In the genomic region with DNA sequence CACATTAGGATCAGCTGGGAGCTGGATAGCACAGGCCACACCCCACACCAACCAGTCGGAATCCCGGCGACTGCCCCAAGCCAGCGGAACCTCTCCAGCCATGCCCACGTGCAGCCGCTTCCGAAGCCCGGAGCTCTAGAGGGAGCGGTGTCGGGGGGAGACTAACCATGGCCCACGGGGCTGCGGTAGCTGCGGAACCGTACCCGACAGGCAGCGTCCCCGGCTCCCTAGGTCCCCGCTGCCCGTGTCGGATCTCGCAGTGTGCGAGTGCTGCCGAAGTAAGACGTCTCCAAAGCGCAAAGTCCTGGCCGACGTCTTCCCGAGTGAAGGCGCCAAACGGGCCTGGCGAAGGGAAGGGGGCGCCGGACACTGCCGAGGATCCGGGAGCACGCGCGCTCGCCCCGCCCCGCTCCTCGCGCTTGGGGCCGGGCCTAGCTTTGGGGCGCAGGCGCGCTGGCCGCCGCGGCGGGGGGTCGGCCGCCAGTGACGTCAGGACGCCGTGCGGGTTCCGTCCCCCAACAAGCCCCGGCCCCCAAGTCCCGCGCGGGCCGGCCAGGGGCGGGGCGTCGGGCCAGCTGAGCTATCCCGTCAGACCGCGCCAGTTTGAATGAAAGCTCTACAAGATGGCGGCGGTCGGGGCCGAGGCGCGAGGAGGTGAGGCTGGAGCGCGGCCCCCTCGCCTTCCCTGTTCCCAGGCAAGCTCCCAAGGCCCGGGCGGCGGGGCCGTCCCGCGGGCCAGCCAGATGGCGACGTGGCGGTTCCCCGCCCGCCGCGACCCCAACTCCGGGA, we compare ENCODE assay signal across 8 cellular contexts. TPM values are rescaled to one million over a fixed set of nuclear protein-coding genes. Genes with fewer than 3 reads are reported as not detected.
DNase-seq lines count a peak whose midpoint lies in the region; ATAC-seq, FAIRE-seq and TF ChIP-seq lines count a peak whose summit lies in the region.

A gene with protein sequence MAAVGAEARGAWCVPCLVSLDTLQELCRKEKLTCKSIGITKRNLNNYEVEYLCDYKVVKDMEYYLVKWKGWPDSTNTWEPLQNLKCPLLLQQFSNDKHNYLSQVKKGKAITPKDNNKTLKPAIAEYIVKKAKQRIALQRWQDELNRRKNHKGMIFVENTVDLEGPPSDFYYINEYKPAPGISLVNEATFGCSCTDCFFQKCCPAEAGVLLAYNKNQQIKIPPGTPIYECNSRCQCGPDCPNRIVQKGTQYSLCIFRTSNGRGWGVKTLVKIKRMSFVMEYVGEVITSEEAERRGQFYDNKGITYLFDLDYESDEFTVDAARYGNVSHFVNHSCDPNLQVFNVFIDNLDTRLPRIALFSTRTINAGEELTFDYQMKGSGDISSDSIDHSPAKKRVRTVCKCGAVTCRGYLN (plus strand): TSS at position 601 of the 789 bp plus-strand sequence. CDS start 23 bp downstream, at position 624.

- H3K9me2 ChIP-seq in GM23248 (ENCODE audit: insufficient read depth) (no peaks in the 10 kb centered on the region), Karpas-422 (replicated peaks; ENCODE audit: insufficient read depth, low read length) (no peaks in the 10 kb centered on the region)

- H3K4me2 ChIP-seq in DND-41 (ENCODE audit: insufficient read depth, low read length) (peak within 1 kb of the TSS; percentile 82), GM23248 (ENCODE audit: unreplicated experiment) (peak within 1 kb of the TSS; percentile 98), Karpas-422 (ENCODE audit: low read depth, low read length, poor library complexity, severe bottlenecking) (peak within 1 kb of the TSS; percentile 97)

- H3K27ac ChIP-seq in DND-41 (ENCODE audit: low read length): peak within 1 kb of the TSS; percentile 85
- H3K27ac ChIP-seq in GM23248: peak within 1 kb of the TSS; percentile 84
- H3K27ac ChIP-seq in Karpas-422 (ENCODE audit: low read length): peak within 1 kb of the TSS; percentile 75
- H3K27ac ChIP-seq in esophagus muscularis mucosa (replicated peaks in 1 of 4): peak within 1 kb of the TSS; percentile 90 to 98 (median 94)

- H3K9me3 ChIP-seq in DND-41 (ENCODE audit: insufficient read depth, low read length, severe bottlenecking) (no peaks in the 10 kb centered on the region), GM23248 (ENCODE audit: low read depth) (no peaks in the 10 kb centered on the region), Karpas-422 (ENCODE audit: low read length) (no peaks in the 10 kb centered on the region), esophagus muscularis mucosa (no peaks in the 10 kb centered on the region)

- TF ChIP-seq EP300 in esophagus muscularis mucosa (IDR thresholded peaks at IDR 0.05): no peak

- peak within 1 kb of the TSS; percentile 99 for H3K9ac ChIP-seq in DND-41 (ENCODE audit: low read depth, low read length)
- H3K9ac ChIP-seq in GM23248: peak within 1 kb of the TSS; percentile 89
- peak within 1 kb of the TSS; percentile 86 for H3K9ac ChIP-seq in Karpas-422 (ENCODE audit: low read length)

- TF ChIP-seq CTCF in DND-41 (IDR thresholded peaks at IDR 0.05; ENCODE audit: borderline replicate concordance, extremely low read depth, low read length, poor library complexity, severe bottlenecking) (no peak), esophagus muscularis mucosa (IDR thresholded peaks at IDR 0.05) (peak in 1 of 3 experiments; percentile 13)

- H4K20me1 ChIP-seq in DND-41 (ENCODE audit: insufficient read depth, low read length): peaks cover 14% of the 10 kb centered on the region; the same call in 1 of the 2 replicates
- no peaks in the 10 kb centered on the region for H4K20me1 ChIP-seq in GM23248 (ENCODE audit: insufficient read depth)
- no peaks in the 10 kb centered on the region for H4K20me1 ChIP-seq in Karpas-422 (ENCODE audit: insufficient read depth, low read depth, low read length)

- H3K4me1 ChIP-seq in DND-41 (ENCODE audit: insufficient read depth, low read length) (peaks cover 45% of the 10 kb centered on the region), GM23248 (ENCODE audit: insufficient read depth) (peaks cover 26% of the 10 kb centered on the region), Karpas-422 (ENCODE audit: low read length) (peaks cover 36% of the 10 kb centered on the region), esophagus muscularis mucosa (peaks cover 19 to 34% (median 27%) of the 10 kb centered on the region in 4 donors)

- H3K36me3 Mint-ChIP-seq in activated T-cell treated with anti-CD3 and anti-CD28 coated beads, Interleukin-2, amount 50 U/mL, for 72 hours (ENCODE audit: insufficient read depth in 2 of 2): peaks cover 5 to 6% of the 10 kb centered on the region in 2 donors

- ATAC-seq in DND-41 (ENCODE audit: insufficient read depth, low read depth): peak; percentile 85
- peak; percentile 95 to 96 for ATAC-seq in activated T-cell treated with anti-CD3 and anti-CD28 coated beads, Interleukin-2, amount 50 U/mL, for 72 hours (replicated peaks in 1 of 2)

- H3K36me3 ChIP-seq in DND-41 (ENCODE audit: insufficient read depth, low read length) (peaks cover 9% of the 10 kb centered on the region), GM23248 (ENCODE audit: low read depth) (no peaks in the 10 kb centered on the region), Karpas-422 (ENCODE audit: insufficient read depth, low read length) (peaks cover 11% of the 10 kb centered on the region; the same call in 1 of the 2 replicates), esophagus muscularis mucosa (no peaks in the 10 kb centered on the region)

- 1 to 2% methylated on average over 42 to 55 of the region's 92 CpGs for WGBS in GM23248 (ENCODE audit: low coverage in 1 of 2, low lambda C conversion rate in 2 of 2, missing lambda C conversion rate in 2 of 2), 2 experiments
- WGBS in esophagus muscularis mucosa: 0% methylated on average over 7 of the region's 92 CpGs

- H3K4me1 Mint-ChIP-seq in activated T-cell treated with anti-CD3 and anti-CD28 coated beads, Interleukin-2, amount 50 U/mL, for 72 hours (ENCODE audit: low read depth): peaks cover 48% of the 10 kb centered on the region

- H3K79me2 ChIP-seq in DND-41 (ENCODE audit: insufficient read depth, low read length) (peaks cover 69% of the 10 kb centered on the region), GM23248 (ENCODE audit: insufficient read depth) (peaks cover 68% of the 10 kb centered on the region), Karpas-422 (ENCODE audit: low read length) (peaks cover 85% of the 10 kb centered on the region)

- in situ Hi-C loops in GM23248 (cut with MboI): no loop called here

- H3K4me3 Mint-ChIP-seq in activated T-cell treated with anti-CD3 and anti-CD28 coated beads, Interleukin-2, amount 50 U/mL, for 72 hours: peak within 1 kb of the TSS; percentile 96

- H3K27ac Mint-ChIP-seq in activated T-cell treated with anti-CD3 and anti-CD28 coated beads, Interleukin-2, amount 50 U/mL, for 72 hours: peak within 1 kb of the TSS; percentile 63

- intact Hi-C loops in esophagus muscularis mucosa (cut with DNase I): loop anchor here (5.0 to 10.0 kb wide), 3 partner anchors 41 to 286 kb away; a partner anchor contains a TSS

- no peaks in the 10 kb centered on the region for H3K9me3 Mint-ChIP-seq in activated T-cell treated with anti-CD3 and anti-CD28 coated beads, Interleukin-2, amount 50 U/mL, for 72 hours

- peak within 1 kb of the TSS; percentile 90 for H2AFZ ChIP-seq in DND-41 (ENCODE audit: low read depth, low read length)
- H2AFZ ChIP-seq in GM23248: peak within 1 kb of the TSS; percentile 89
- peak within 1 kb of the TSS; percentile 55; the same call in 1 of the 2 replicates for H2AFZ ChIP-seq in Karpas-422 (ENCODE audit: low read length)

- H3K27me3 Mint-ChIP-seq in activated T-cell treated with anti-CD3 and anti-CD28 coated beads, Interleukin-2, amount 50 U/mL, for 72 hours (ENCODE audit: low read depth): no peaks in the 10 kb centered on the region

- H3K27me3 ChIP-seq in DND-41 (ENCODE audit: insufficient read depth, low read length, poor library complexity) (no peaks in the 10 kb centered on the region), GM23248 (replicated peaks; ENCODE audit: insufficient read depth) (no peaks in the 10 kb centered on the region), Karpas-422 (ENCODE audit: low read length) (no peaks in the 10 kb centered on the region), esophagus muscularis mucosa (no peaks in the 10 kb centered on the region)

- FAIRE-seq in RCC 7860 (lab: Jason Lieb, UNC): no peak

- peak; percentile 71 for TF ChIP-seq POLR2A in esophagus muscularis mucosa (IDR thresholded peaks at IDR 0.05; ENCODE audit: low read depth)

- DNase-seq in DND-41: peak; percentile 94
- peak; percentile 99 for DNase-seq in GM23248
- DNase-seq in Karpas-422: peak; percentile 98
- peak; percentile 85 for DNase-seq in RCC 7860 (ENCODE audit: low spot score)
- DNase-seq in activated T-cell treated with anti-CD3 and anti-CD28 coated beads, Interleukin-2, amount 50 U/mL, for 72 hours: peak; percentile 95 to 97
- peak; percentile 97 for DNase-seq in esophagus muscularis mucosa (ENCODE audit: extremely low spot score)
- peak; percentile 95 for DNase-seq in myocyte (ENCODE audit: low read depth)
- DNase-seq in stimulated activated CD8-positive, alpha-beta memory T cell treated with anti-CD3 and anti-CD28 coated beads, Interleukin-7, amount 100 ng/mL, for 4 hours (ENCODE audit: low read depth in 2 of 2): peak; percentile 81 to 95

- H3F3A ChIP-seq in GM23248 (ENCODE audit: insufficient read depth): peaks cover 12% of the 10 kb centered on the region

- H3K4me3 ChIP-seq in DND-41 (ENCODE audit: low read depth in 1 of 2, low read length in 2 of 2) (peak within 1 kb of the TSS; percentile 84 to 99), GM23248 (peak within 1 kb of the TSS; percentile 82), Karpas-422 (ENCODE audit: low read length) (peak within 1 kb of the TSS; percentile 83), esophagus muscularis mucosa (peak within 1 kb of the TSS; percentile 75 to 98 (median 96))

RNA-seq across cellular contexts. Expression of the gene that starts here (rescaled TPM):
- total RNA-seq in GM23248 (2014; rRNA removed; shearing (Covaris generic)): 14.6 and 21.8 TPM in 2 replicates
- polyA plus RNA-seq in GM23248 (2016; fragmentation: Nextera tagmentation; extraction: Ambion mirVana): 8.9 and 9.3 TPM in 2 replicates
- 15.7 and 23.8 TPM in 2 replicates for total RNA-seq in Karpas-422 (2014; rRNA removed; shearing (Covaris generic); ENCODE audit: low replicate concordance)
- total RNA-seq in activated T-cell treated with anti-CD3 and anti-CD28 coated beads, Interleukin-2, amount 50 U/mL, for 72 hours: 10 to 100 TPM; 16.9 to 18.5 TPM
- total RNA-seq in esophagus muscularis mucosa: 1 to 10 TPM; 2.4 to 9.6 (median 4.3) TPM
- total RNA-seq in myocyte: 8.8 and 10.3 TPM in 2 replicates
- 2.9 TPM for polyA plus RNA-seq in myocyte (2012)

Comparison
In these comparisons a context has a peak if more than half of its experiments do, and no peak if none do; other contexts are left out.
1. Peak in every context shown above with its lines: DNase-seq, ATAC-seq, H3K4me3 ChIP-seq and H3K27ac ChIP-seq.